ENCODE assay signal across 10 cellular contexts in genomic region chr6:22036267-22036666, GRCh38.
DNase-seq lines count a peak whose midpoint lies in the region; ATAC-seq, FAIRE-seq and TF ChIP-seq lines count a peak whose summit lies in the region.
"Had no signal": no experiment of that assay in that cellular context is flagged by ENCODE, and none has a peak within 500 bp of the region (broad histone marks: within the 10 kb centered on the region; RNA-seq: fewer than 3 reads in every experiment).

No MANE protein-coding gene starts in this region.

- H3K36me3 Mint-ChIP-seq in activated T-cell treated with anti-CD3 and anti-CD28 coated beads, Interleukin-2, amount 50 U/mL, for 72 hours (ENCODE audit: insufficient read depth in 2 of 2) = peaks cover 0 to 6% of the 10 kb centered on the region in 2 donors
- H3K36me3 Mint-ChIP-seq in activated T-cell treated with anti-CD3 and anti-CD28 coated beads, Interleukin-2, amount 50 U/mL, for 4 hours (ENCODE audit: insufficient read depth) = no peaks in the 10 kb centered on the region
- H3K36me3 Mint-ChIP-seq in type B pancreatic cell = peaks cover 34% of the 10 kb centered on the region
- H3K36me3 Mint-ChIP-seq in activated CD4-positive, alpha-beta memory T cell treated with anti-CD3 and anti-CD28 coated beads, Interleukin-2, amount 10 ng/mL, durations not matched to agents 7 days and 5 days (ENCODE audit: low read depth) = no peaks in the 10 kb centered on the region
- H3K36me3 Mint-ChIP-seq: activated naive CD4-positive, alpha-beta T cell treated with anti-CD3 and anti-CD28 coated beads, Interleukin-2, amount 50 U/mL, for 24 hours had no signal

- H3K4me3 ChIP-seq in H1 (ENCODE audit: extremely low read depth in 1 of 4, insufficient read depth in 2 of 4, low read depth in 3 of 4, low read length in 4 of 4) = no peak overlapping the region; a peak in 1 of 8 replicates

- no peak overlapping the region for H2BK12ac ChIP-seq in H1 (ENCODE audit: low read depth, low read length)

- no peak overlapping the region for H3K27ac Mint-ChIP-seq in activated T-cell treated with anti-CD3 and anti-CD28 coated beads, Interleukin-2, amount 50 U/mL, for 72 hours
- H3K27ac Mint-ChIP-seq in type B pancreatic cell = peak overlapping the region; percentile 0
- H3K27ac Mint-ChIP-seq in activated CD4-positive, alpha-beta memory T cell treated with anti-CD3 and anti-CD28 coated beads, Interleukin-2, amount 10 ng/mL, durations not matched to agents 7 days and 5 days = no peak overlapping the region
- H3K27ac Mint-ChIP-seq: activated naive CD4-positive, alpha-beta T cell treated with anti-CD3 and anti-CD28 coated beads, Interleukin-2, amount 50 U/mL, for 24 hours had no signal

- 0 out of 7 replicates have a peak overlapping the region, but pooled peaks of 1 of the 4 experiments have one; percentile 1 for H3K9ac ChIP-seq in H1 (replicated peaks in 1 of 4; ENCODE audit: extremely low read depth in 1 of 4, low read depth in 3 of 4, low read length in 3 of 4)

- H2BK20ac ChIP-seq in H1 (ENCODE audit: low read length) = no peak overlapping the region

- peak overlapping the region; percentile 41; the same call in 1 of the 2 replicates for H3K18ac ChIP-seq in H1 (ENCODE audit: extremely low read depth, low read length)

- peaks cover 2 to 3% of the 10 kb centered on the region in 2 donors for H3K9me3 Mint-ChIP-seq in activated T-cell treated with anti-CD3 and anti-CD28 coated beads, Interleukin-2, amount 50 U/mL, for 72 hours
- H3K9me3 Mint-ChIP-seq in activated T-cell treated with anti-CD3 and anti-CD28 coated beads, Interleukin-2, amount 50 U/mL, for 4 hours = peaks cover 8% of the 10 kb centered on the region
- peaks cover 17% of the 10 kb centered on the region for H3K9me3 Mint-ChIP-seq in type B pancreatic cell
- H3K9me3 Mint-ChIP-seq in activated CD4-positive, alpha-beta memory T cell treated with anti-CD3 and anti-CD28 coated beads, Interleukin-2, amount 10 ng/mL, durations not matched to agents 7 days and 5 days = peaks cover 7% of the 10 kb centered on the region

- no peak overlapping the region for H2AK5ac ChIP-seq in H1 (ENCODE audit: low read depth, low read length)

- no peaks in the 10 kb centered on the region; the same call in 1 of the 2 replicates for H3K23me2 ChIP-seq in H1 (ENCODE audit: low read depth, low read length)

- no peak for TF ChIP-seq EP300 in H1 (IDR thresholded peaks at IDR 0.05; ENCODE audit: borderline replicate concordance in 1 of 2, low read depth in 2 of 2, low read length in 2 of 2)

- no peak overlapping the region for H4K91ac ChIP-seq in H1 (replicated peaks; ENCODE audit: insufficient read length, low read length)

- no peaks in the 10 kb centered on the region for H3K9me3 ChIP-seq in H1 (ENCODE audit: insufficient read depth in 2 of 2, low read depth in 1 of 2, low read length in 1 of 2)

- H3K27ac ChIP-seq in H1 (ENCODE audit: low read depth, low read length) = no peak overlapping the region

- CTCF ChIA-PET in H1 (lab: Charles Lee; ENCODE audit: partially characterized antibody) = interaction anchor here (1.2 to 1.7 kb wide), 2 partner anchors 447 to 701 kb away, joined by 3 to 4 read pairs; no protein-coding TSS in a partner anchor
- CTCF ChIA-PET in activated CD4-positive, alpha-beta memory T cell treated with anti-CD3 and anti-CD28 coated beads, Interleukin-2, amount 10 ng/mL, durations not matched to agents 7 days and 5 days (lab: Charles Lee) = no interaction called here

- TF ChIP-seq RAD21 in H1 (IDR thresholded peaks at IDR 0.05 in 1 of 2, conservative IDR thresholded peaks at IDR 0.05 in 1 of 2; ENCODE audit: low read depth in 2 of 2, low read length in 2 of 2) = no peak

- no peak overlapping the region for H2BK15ac ChIP-seq in H1 (ENCODE audit: low read length)

- WGBS in H1 (ENCODE audit: extremely low coverage in 1 of 2, insufficient coverage in 1 of 2, insufficient read length in 1 of 2, insufficient replicate concordance in 2 of 2, low coverage in 1 of 2, low lambda C conversion rate in 2 of 2, missing lambda C conversion rate in 1 of 2), 2 experiments = 48% methylated on average over 7 of the region's 7 CpGs; no CpG with 5 or more reads in 1 of the 2 experiments

- H3K79me2 ChIP-seq in H1 (ENCODE audit: control insufficient read depth in 1 of 2, insufficient read depth in 2 of 2, low read length in 2 of 2) = peaks cover 0 to 39% of the 10 kb centered on the region in 2 experiments; a peak in 2 of 4 replicates

- peak; percentile 19 to 54 for ATAC-seq in activated T-cell treated with anti-CD3 and anti-CD28 coated beads, Interleukin-2, amount 50 U/mL, for 72 hours (replicated peaks in 1 of 2)
- no peak for ATAC-seq in activated T-cell treated with anti-CD3 and anti-CD28 coated beads, Interleukin-2, amount 50 U/mL, for 4 hours
- no peak for ATAC-seq in HG03457 (IDR thresholded peaks at IDR 0.05; ENCODE audit: unreplicated experiment)

- peaks cover 0 to 11% (median 6%) of the 10 kb centered on the region in 4 experiments; a peak in 5 of 7 replicates for H3K4me1 ChIP-seq in H1 (replicated peaks in 1 of 4; ENCODE audit: control insufficient read depth in 3 of 4, insufficient read depth in 4 of 4, low read length in 3 of 4)

- H3K4me1 Mint-ChIP-seq in activated T-cell treated with anti-CD3 and anti-CD28 coated beads, Interleukin-2, amount 50 U/mL, for 72 hours (ENCODE audit: low read depth) = peaks cover 7% of the 10 kb centered on the region
- H3K4me1 Mint-ChIP-seq in activated T-cell treated with anti-CD3 and anti-CD28 coated beads, Interleukin-2, amount 50 U/mL, for 4 hours (ENCODE audit: low read depth) = no peaks in the 10 kb centered on the region
- H3K4me1 Mint-ChIP-seq in type B pancreatic cell (ENCODE audit: unreplicated experiment) = peaks cover 25% of the 10 kb centered on the region
- no peaks in the 10 kb centered on the region for H3K4me1 Mint-ChIP-seq in activated CD4-positive, alpha-beta memory T cell treated with anti-CD3 and anti-CD28 coated beads, Interleukin-2, amount 10 ng/mL, durations not matched to agents 7 days and 5 days
- H3K4me1 Mint-ChIP-seq: activated naive CD4-positive, alpha-beta T cell treated with anti-CD3 and anti-CD28 coated beads, Interleukin-2, amount 50 U/mL, for 24 hours had no signal

- H3K56ac ChIP-seq in H1 (replicated peaks; ENCODE audit: insufficient read length, low read depth, low read length) = no peak overlapping the region

- peak in 1 of 2 donors; percentile 6 for DNase-seq in activated T-cell treated with anti-CD3 and anti-CD28 coated beads, Interleukin-2, amount 50 U/mL, for 72 hours
- DNase-seq in activated T-cell treated with anti-CD3 and anti-CD28 coated beads, Interleukin-2, amount 50 U/mL, for 4 hours = no peak
- peak; percentile 14 for DNase-seq in NAMALWA (ENCODE audit: low spot score)
- peak; percentile 34 to 58 for DNase-seq in H1 (ENCODE audit: low read depth in 1 of 2, low spot score in 2 of 2)
- DNase-seq in type B pancreatic cell (ENCODE audit: extremely low spot score, unreplicated experiment) = no peak
- DNase-seq in C1 segment of cervical spinal cord (lab: John Stamatoyannopoulos, UW) = no peak
- DNase-seq in activated CD4-positive, alpha-beta memory T cell treated with anti-CD3 and anti-CD28 coated beads, Interleukin-2, amount 10 ng/mL, durations not matched to agents 7 days and 5 days = no peak

- H3K14ac ChIP-seq in H1 (ENCODE audit: insufficient read length) = no peak overlapping the region

- H3K36me3 ChIP-seq in H1 (ENCODE audit: control insufficient read depth in 2 of 4, insufficient read depth in 4 of 4, low read length in 3 of 4) = peaks cover 0 to 3% (median 1%) of the 10 kb centered on the region in 4 experiments; a peak in 2 of 8 replicates

- no peak overlapping the region for H3K4ac ChIP-seq in H1 (replicated peaks; ENCODE audit: insufficient read length, low read depth, low read length)

- H3K27me3 ChIP-seq in H1 (replicated peaks in 1 of 4; ENCODE audit: control insufficient read depth in 3 of 4, extremely low read depth in 1 of 4, insufficient read depth in 3 of 4, low read length in 3 of 4) = no peaks in the 10 kb centered on the region

- TF ChIP-seq POLR2A in H1 (IDR thresholded peaks at IDR 0.05; ENCODE audit: control extremely low read depth in 1 of 2, low read depth in 2 of 2, low read length in 2 of 2) = no peak

- POLR2A ChIA-PET in H1 (lab: Charles Lee; ENCODE audit: partially characterized antibody) = interaction anchor here (0.6 to 1.9 kb wide), 3 partner anchors 10 to 193 kb away, joined by 4 to 11 read pairs (median 5); no protein-coding TSS in a partner anchor
- POLR2A ChIA-PET in activated CD4-positive, alpha-beta memory T cell treated with anti-CD3 and anti-CD28 coated beads, Interleukin-2, amount 10 ng/mL, durations not matched to agents 7 days and 5 days (lab: Charles Lee) = no interaction called here

- H4K5ac ChIP-seq in H1 (ENCODE audit: insufficient read length, low read depth, low read length) = no peak overlapping the region

- no peak overlapping the region for H3K23ac ChIP-seq in H1 (ENCODE audit: insufficient read length)

- no peak overlapping the region for H3K4me3 Mint-ChIP-seq in activated T-cell treated with anti-CD3 and anti-CD28 coated beads, Interleukin-2, amount 50 U/mL, for 72 hours
- H3K4me3 Mint-ChIP-seq in activated T-cell treated with anti-CD3 and anti-CD28 coated beads, Interleukin-2, amount 50 U/mL, for 4 hours = no peak overlapping the region
- H3K4me3 Mint-ChIP-seq in type B pancreatic cell = peak overlapping the region; percentile 12
- no peak overlapping the region for H3K4me3 Mint-ChIP-seq in activated CD4-positive, alpha-beta memory T cell treated with anti-CD3 and anti-CD28 coated beads, Interleukin-2, amount 10 ng/mL, durations not matched to agents 7 days and 5 days
- H3K4me3 Mint-ChIP-seq: activated naive CD4-positive, alpha-beta T cell treated with anti-CD3 and anti-CD28 coated beads, Interleukin-2, amount 50 U/mL, for 24 hours; neural crest cell had no signal

- no peaks in the 10 kb centered on the region for H4K20me1 ChIP-seq in H1 (replicated peaks in 1 of 2; ENCODE audit: control insufficient read depth in 1 of 2, insufficient read depth in 2 of 2, low read length in 2 of 2)

- no peak overlapping the region for H2BK5ac ChIP-seq in H1 (ENCODE audit: low read depth, low read length)

- peak overlapping the region in 1 of 2 experiments; percentile 35; a peak in 2 of 4 replicates for H3K4me2 ChIP-seq in H1 (ENCODE audit: insufficient read depth in 1 of 2, low read depth in 2 of 2, low read length in 2 of 2)

- H2BK120ac ChIP-seq in H1 (replicated peaks; ENCODE audit: low read depth, low read length) = no peak overlapping the region

- H3K79me1 ChIP-seq in H1 (ENCODE audit: low read depth, low read length) = 0 out of 2 replicates have a peak, but pooled peaks cover 3% of the 10 kb centered on the region

- H3K27me3 Mint-ChIP-seq in activated T-cell treated with anti-CD3 and anti-CD28 coated beads, Interleukin-2, amount 50 U/mL, for 72 hours (ENCODE audit: low read depth) = no peaks in the 10 kb centered on the region
- no peaks in the 10 kb centered on the region for H3K27me3 Mint-ChIP-seq in activated T-cell treated with anti-CD3 and anti-CD28 coated beads, Interleukin-2, amount 50 U/mL, for 4 hours (ENCODE audit: low read depth)
- no peaks in the 10 kb centered on the region for H3K27me3 Mint-ChIP-seq in type B pancreatic cell
- H3K27me3 Mint-ChIP-seq in activated CD4-positive, alpha-beta memory T cell treated with anti-CD3 and anti-CD28 coated beads, Interleukin-2, amount 10 ng/mL, durations not matched to agents 7 days and 5 days = no peaks in the 10 kb centered on the region

- TF ChIP-seq CTCF in H1 (IDR thresholded peaks at IDR 0.05; ENCODE audit: control extremely low read depth in 1 of 3, insufficient read depth in 1 of 3, low read depth in 1 of 3, low read length in 3 of 3) (no peak), type B pancreatic cell (conservative IDR thresholded peaks at IDR 0.05) (no peak)

- FAIRE-seq in H1 (lab: Jason Lieb, UNC) = peak; percentile 82

- no peak overlapping the region for H2AFZ ChIP-seq in H1 (ENCODE audit: low read length)

- H4K8ac ChIP-seq in H1 (ENCODE audit: extremely low read depth, insufficient read depth, low read length) = no peak overlapping the region

Comparison
In these comparisons a context has a peak if more than half of its experiments do, and no peak if none do; other contexts are left out.
1. ATAC-seq: peak in activated T-cell treated with anti-CD3 and anti-CD28 coated beads, Interleukin-2, amount 50 U/mL, for 72 hours (2 of 2); none in activated T-cell treated with anti-CD3 and anti-CD28 coated beads, Interleukin-2, amount 50 U/mL, for 4 hours (0 of 2) and HG03457 (single experiment).
2. DNase-seq: peak in NAMALWA (single experiment) and H1 (2 of 2); none in activated T-cell treated with anti-CD3 and anti-CD28 coated beads, Interleukin-2, amount 50 U/mL, for 4 hours (single experiment), type B pancreatic cell (single experiment), C1 segment of cervical spinal cord (0 of 14) and activated CD4-positive, alpha-beta memory T cell treated with anti-CD3 and anti-CD28 coated beads, Interleukin-2, amount 10 ng/mL, durations not matched to agents 7 days and 5 days (single experiment).